Comparison of ENCODE assay signal across 1 cellular context in genomic region chr9:83342731-83343130, GRCh38.
TF ChIP-seq lines count a peak whose summit lies in the region.

No MANE protein-coding gene starts in this region.

TF ChIP-seq in GM23338, 12 proteins besides CTCF, POLR2A, EP300 and RAD21 (continued from another document):
- TF ChIP-seq ZNF331 (CRISPR knock-in tag; IDR thresholded peaks at IDR 0.05; ENCODE audit: low read depth): no peak
